ENCODE assay signal across 25 cellular contexts in genomic region chr2:234193977-234194563, GRCh38.
"Had no signal": no experiment of that assay in that cellular context is flagged by ENCODE, and none has a peak within 500 bp of the region (broad histone marks: within the 10 kb centered on the region; RNA-seq: fewer than 3 reads in every experiment).

No MANE protein-coding gene starts in this region.

- H3K9me3 Mint-ChIP-seq: activated T-cell treated with anti-CD3 and anti-CD28 coated beads, Interleukin-2, amount 50 U/mL, for 72 hours had no signal

- H3K36me3 Mint-ChIP-seq: activated naive CD4-positive, alpha-beta T cell treated with anti-CD3 and anti-CD28 coated beads, Interleukin-2, amount 10 ng/mL, durations not matched to agents 7 days and 5 days; activated naive CD8-positive, alpha-beta T cell treated with anti-CD3 and anti-CD28 coated beads for 36 hours had no signal

- H3K4me1 ChIP-seq: breast epithelium had no signal

- H3K4me3 Mint-ChIP-seq: activated CD4-positive, alpha-beta memory T cell treated with anti-CD3 and anti-CD28 coated beads, Interleukin-2, amount 10 ng/mL, durations not matched to agents 7 days and 5 days; activated CD4-positive, alpha-beta T cell treated with anti-CD3 and anti-CD28 coated beads for 36 hours; activated naive CD4-positive, alpha-beta T cell treated with anti-CD3 and anti-CD28 coated beads, Interleukin-2, amount 10 ng/mL, durations not matched to agents 7 days and 5 days; activated naive CD8-positive, alpha-beta T cell treated with anti-CD3 and anti-CD28 coated beads for 36 hours; activated T-cell treated with anti-CD3 and anti-CD28 coated beads, Interleukin-2, amount 50 U/mL, for 72 hours; T-helper 17 cell had no signal

- H3K27ac ChIP-seq: breast epithelium, WERI-Rb-1 had no signal

- DNase-seq: activated CD4-positive, alpha-beta memory T cell treated with anti-CD3 and anti-CD28 coated beads, Interleukin-2, amount 10 ng/mL, durations not matched to agents 7 days and 5 days; activated CD4-positive, alpha-beta T cell treated with anti-CD3 and anti-CD28 coated beads for 36 hours; activated CD4-positive, alpha-beta T cell treated with anti-CD3 and anti-CD28 coated beads, Interleukin-2, amount 50 U/mL, for 1 hour; activated gamma-delta T cell treated with Interleukin-2 at 50 U/mL for 16 hours; activated naive CD4-positive, alpha-beta T cell treated with anti-CD3 and anti-CD28 coated beads, Interleukin-2, amount 10 ng/mL, durations not matched to agents 7 days and 5 days; activated naive CD8-positive, alpha-beta T cell treated with anti-CD3 and anti-CD28 coated beads for 36 hours; activated T-cell treated with anti-CD3 and anti-CD28 coated beads for 4 hours; activated T-cell treated with anti-CD3 and anti-CD28 coated beads, Interleukin-2, amount 50 U/mL, for 72 hours; central memory CD4-positive, alpha-beta T cell; NCI-H146; NCI-H187 treated with DMSO at 0.1 percent for 48 hours; NCI-H2081 treated with DMSO at 0.1 percent for 48 hours; NCI-H345; NCI-H510A; NCI-H526 treated with DMSO at 0.1 percent for 48 hours; NCI-H82; NK-92 treated with Interleukin-12 subunit alpha and Interleukin-12 subunit beta, amount 100 ng/mL, for 24 hours; OCI-M1; SIG-M5; T-helper 17 cell; T-helper 9 cell; WERI-Rb-1 had no signal

- H3K27ac Mint-ChIP-seq: activated CD4-positive, alpha-beta memory T cell treated with anti-CD3 and anti-CD28 coated beads, Interleukin-2, amount 10 ng/mL, durations not matched to agents 7 days and 5 days; activated CD4-positive, alpha-beta T cell treated with anti-CD3 and anti-CD28 coated beads for 36 hours; activated naive CD4-positive, alpha-beta T cell treated with anti-CD3 and anti-CD28 coated beads, Interleukin-2, amount 10 ng/mL, durations not matched to agents 7 days and 5 days; activated naive CD8-positive, alpha-beta T cell treated with anti-CD3 and anti-CD28 coated beads for 36 hours; activated T-cell treated with anti-CD3 and anti-CD28 coated beads, Interleukin-2, amount 50 U/mL, for 72 hours; activated T-helper 2 cell treated with anti-CD3 and anti-CD28 coated beads, Interferon-gamma antibody, Interleukin-2, Interleukin-4, amounts not matched to agents 10 μg/mL and 5 μg/mL and 100 μg/mL, durations not matched to agents 14 hours and 24 hours and 36 hours; T-helper 17 cell had no signal

- ATAC-seq: activated CD4-positive, alpha-beta T cell treated with anti-CD3 and anti-CD28 coated beads for 36 hours; activated T-cell treated with anti-CD3 and anti-CD28 coated beads, Interleukin-2, amount 50 U/mL, for 72 hours; T-helper 17 cell had no signal

- H3K4me3 ChIP-seq: breast epithelium had no signal

- H3K9me3 ChIP-seq: breast epithelium had no signal

- H3K4me1 Mint-ChIP-seq: activated CD4-positive, alpha-beta memory T cell treated with anti-CD3 and anti-CD28 coated beads, Interleukin-2, amount 10 ng/mL, durations not matched to agents 7 days and 5 days; activated CD4-positive, alpha-beta T cell treated with anti-CD3 and anti-CD28 coated beads for 36 hours; activated naive CD4-positive, alpha-beta T cell treated with anti-CD3 and anti-CD28 coated beads, Interleukin-2, amount 10 ng/mL, durations not matched to agents 7 days and 5 days; activated naive CD8-positive, alpha-beta T cell treated with anti-CD3 and anti-CD28 coated beads for 36 hours; T-helper 17 cell had no signal

- H3K27me3 ChIP-seq: breast epithelium had no signal

- FAIRE-seq: RCC 7860 had no signal

- H3K36me3 ChIP-seq: breast epithelium, WERI-Rb-1 had no signal
